33 cellular contexts compared by ENCODE assay signal in genomic region chr1:69404486-69404885, GRCh38.
"Had no signal": no experiment of that assay in that cellular context is flagged by ENCODE, and none has a peak within 500 bp of the region (broad histone marks: within the 10 kb centered on the region; RNA-seq: fewer than 3 reads in every experiment).

No MANE protein-coding gene starts in this region.

- H3K36me3 ChIP-seq: adrenal gland, brain microvascular endothelial cell, colonic mucosa, gastrocnemius medialis, heart left ventricle had no signal

- H3K4me1 ChIP-seq: adrenal gland, colonic mucosa, foreskin keratinocyte, gastrocnemius medialis, heart left ventricle had no signal

- ATAC-seq: activated CD4-positive, alpha-beta T cell treated with anti-CD3 and anti-CD28 coated beads for 36 hours; activated CD8-positive, alpha-beta memory T cell treated with anti-CD3 and anti-CD28 coated beads, Interleukin-2, amount 10 ng/mL, durations not matched to agents 7 days and 5 days; activated CD8-positive, alpha-beta T cell treated with anti-CD3 and anti-CD28 coated beads, Interleukin-2, amount 10 ng/mL, durations not matched to agents 7 days and 5 days; activated naive CD8-positive, alpha-beta T cell treated with anti-CD3 and anti-CD28 coated beads, Interleukin-2, amount 50 U/mL, for 24 hours; esophagus mucosa; gastrocnemius medialis; heart left ventricle; T-cell had no signal

- H3K27ac ChIP-seq: adrenal gland, colonic mucosa, foreskin keratinocyte, gastrocnemius medialis, heart left ventricle had no signal

- DNase-seq: activated CD4-positive, alpha-beta memory T cell treated with anti-CD3 and anti-CD28 coated beads for 36 hours; activated CD4-positive, alpha-beta T cell treated with anti-CD3 and anti-CD28 coated beads for 36 hours; activated CD4-positive, alpha-beta T cell treated with anti-CD3 and anti-CD28 coated beads, Interleukin-2, amount 10 ng/mL, durations not matched to agents 24 days and 14 days; activated CD4-positive, CD25-positive, alpha-beta regulatory T cell; activated CD4-positive, CD25-positive, alpha-beta regulatory T cell treated with anti-CD3 and anti-CD28 coated beads, Interleukin-2, amount 50 U/mL, for 72 hours; activated CD8-positive, alpha-beta memory T cell treated with anti-CD3 and anti-CD28 coated beads, Interleukin-2, amount 10 ng/mL, durations not matched to agents 7 days and 5 days; activated CD8-positive, alpha-beta memory T cell treated with anti-CD3 and anti-CD28 coated beads, Interleukin-2, amount 50 U/mL, for 4 hours; activated CD8-positive, alpha-beta T cell treated with anti-CD3 and anti-CD28 coated beads, Interleukin-2, amount 10 ng/mL, durations not matched to agents 7 days and 5 days; activated effector memory CD4-positive, alpha-beta T cell treated with anti-CD3 and anti-CD28 coated beads, Interleukin-2, amount 50 U/mL, for 16 hours; activated naive CD4-positive, alpha-beta T cell treated with anti-CD3 and anti-CD28 coated beads for 36 hours; activated naive CD8-positive, alpha-beta T cell treated with anti-CD3 and anti-CD28 coated beads for 36 hours; activated naive CD8-positive, alpha-beta T cell treated with anti-CD3 and anti-CD28 coated beads, Interleukin-2, amount 50 U/mL, for 24 hours; activated T-cell treated with anti-CD3 and anti-CD28 coated beads, Interleukin-2, amount 50 U/mL, for 1 hour; activated T-cell treated with anti-CD3 and anti-CD28 coated beads, Interleukin-2, amount 50 U/mL, for 48 hours; adrenal gland; amygdala; aorta; caudate nucleus; colonic mucosa; effector CD8-positive, alpha-beta T cell; gastrocnemius medialis; glutamatergic neuron; heart left ventricle; T-cell; T1000 had no signal

- H3K27me3 ChIP-seq: adrenal gland, brain microvascular endothelial cell, colonic mucosa, foreskin keratinocyte, gastrocnemius medialis, heart left ventricle had no signal

- H3K4me3 ChIP-seq: adrenal gland, colonic mucosa, gastrocnemius medialis, heart left ventricle had no signal

- H3K4me1 Mint-ChIP-seq: activated CD4-positive, alpha-beta T cell treated with anti-CD3 and anti-CD28 coated beads for 36 hours; activated CD4-positive, alpha-beta T cell treated with anti-CD3 and anti-CD28 coated beads, Interleukin-2, amount 10 ng/mL, durations not matched to agents 24 days and 14 days; activated CD8-positive, alpha-beta memory T cell treated with anti-CD3 and anti-CD28 coated beads, Interleukin-2, amount 10 ng/mL, durations not matched to agents 7 days and 5 days; activated naive CD4-positive, alpha-beta T cell treated with anti-CD3 and anti-CD28 coated beads, Interleukin-2, amount 50 U/mL, for 24 hours; activated naive CD8-positive, alpha-beta T cell treated with anti-CD3 and anti-CD28 coated beads for 36 hours; activated naive CD8-positive, alpha-beta T cell treated with anti-CD3 and anti-CD28 coated beads, Interleukin-2, amount 50 U/mL, for 24 hours; T-cell had no signal

- H3K27me3 Mint-ChIP-seq: activated CD4-positive, alpha-beta memory T cell treated with anti-CD3 and anti-CD28 coated beads for 36 hours; activated CD4-positive, alpha-beta T cell treated with anti-CD3 and anti-CD28 coated beads for 36 hours; activated CD4-positive, alpha-beta T cell treated with anti-CD3 and anti-CD28 coated beads, Interleukin-2, amount 10 ng/mL, durations not matched to agents 24 days and 14 days; activated CD8-positive, alpha-beta memory T cell treated with anti-CD3 and anti-CD28 coated beads, Interleukin-2, amount 10 ng/mL, durations not matched to agents 7 days and 5 days; activated naive CD4-positive, alpha-beta T cell treated with anti-CD3 and anti-CD28 coated beads, Interleukin-2, amount 50 U/mL, for 24 hours; activated naive CD8-positive, alpha-beta T cell treated with anti-CD3 and anti-CD28 coated beads for 36 hours; activated naive CD8-positive, alpha-beta T cell treated with anti-CD3 and anti-CD28 coated beads, Interleukin-2, amount 50 U/mL, for 24 hours; T-cell had no signal

- H3K36me3 Mint-ChIP-seq: activated CD4-positive, alpha-beta memory T cell treated with anti-CD3 and anti-CD28 coated beads for 36 hours; activated CD8-positive, alpha-beta memory T cell treated with anti-CD3 and anti-CD28 coated beads, Interleukin-2, amount 10 ng/mL, durations not matched to agents 7 days and 5 days; activated naive CD4-positive, alpha-beta T cell treated with anti-CD3 and anti-CD28 coated beads, Interleukin-2, amount 50 U/mL, for 24 hours; activated naive CD8-positive, alpha-beta T cell treated with anti-CD3 and anti-CD28 coated beads for 36 hours; T-cell had no signal

- H3K9me3 ChIP-seq: adrenal gland, colonic mucosa, gastrocnemius medialis had no signal

- H3K4me3 Mint-ChIP-seq: activated CD4-positive, alpha-beta memory T cell treated with anti-CD3 and anti-CD28 coated beads for 36 hours; activated CD4-positive, alpha-beta T cell treated with anti-CD3 and anti-CD28 coated beads for 36 hours; activated CD4-positive, alpha-beta T cell treated with anti-CD3 and anti-CD28 coated beads, Interleukin-2, amount 10 ng/mL, durations not matched to agents 24 days and 14 days; activated CD8-positive, alpha-beta memory T cell treated with anti-CD3 and anti-CD28 coated beads, Interleukin-2, amount 10 ng/mL, durations not matched to agents 7 days and 5 days; activated CD8-positive, alpha-beta T cell treated with anti-CD3 and anti-CD28 coated beads, Interleukin-2, amount 10 ng/mL, durations not matched to agents 7 days and 5 days; activated naive CD4-positive, alpha-beta T cell treated with anti-CD3 and anti-CD28 coated beads for 36 hours; activated naive CD4-positive, alpha-beta T cell treated with anti-CD3 and anti-CD28 coated beads, Interleukin-2, amount 50 U/mL, for 24 hours; activated naive CD8-positive, alpha-beta T cell treated with anti-CD3 and anti-CD28 coated beads for 36 hours; activated naive CD8-positive, alpha-beta T cell treated with anti-CD3 and anti-CD28 coated beads, Interleukin-2, amount 50 U/mL, for 24 hours; activated T-helper 1 cell treated with anti-CD3 and anti-CD28 coated beads, Interleukin-12 subunit alpha, Interleukin-12 subunit beta, Interleukin-2, Interleukin-4 antibody, amounts not matched to agents 30 ng/mL and 10 ng/mL and 1 ng/mL, durations not matched to agents 14 hours and 24 hours and 36 hours; T-cell; T-helper 1 cell treated with Interleukin-12 subunit alpha and Interleukin-12 subunit beta and Interleukin-4 antibody, amounts not matched to agents 30 μg/mL and 1 μg/mL, for 36 hours; T-helper 2 cell treated with Interferon-gamma antibody and Interleukin-4, amounts not matched to agents 5 μg/mL and 100 μg/mL, for 36 hours had no signal

- H3K9me3 Mint-ChIP-seq: activated T-helper 1 cell treated with anti-CD3 and anti-CD28 coated beads, Interleukin-12 subunit alpha, Interleukin-12 subunit beta, Interleukin-2, Interleukin-4 antibody, amounts not matched to agents 30 ng/mL and 10 ng/mL and 1 ng/mL, durations not matched to agents 14 hours and 24 hours and 36 hours; activated T-helper 2 cell treated with anti-CD3 and anti-CD28 coated beads, Interferon-gamma antibody, Interleukin-2, Interleukin-4, amounts not matched to agents 10 μg/mL and 5 μg/mL and 100 μg/mL, durations not matched to agents 14 hours and 24 hours and 36 hours; T-helper 1 cell treated with Interleukin-12 subunit alpha and Interleukin-12 subunit beta and Interleukin-4 antibody, amounts not matched to agents 30 μg/mL and 1 μg/mL, for 36 hours had no signal

- H3K27ac Mint-ChIP-seq: activated CD4-positive, alpha-beta memory T cell treated with anti-CD3 and anti-CD28 coated beads for 36 hours; activated CD4-positive, alpha-beta T cell treated with anti-CD3 and anti-CD28 coated beads for 36 hours; activated CD4-positive, alpha-beta T cell treated with anti-CD3 and anti-CD28 coated beads, Interleukin-2, amount 10 ng/mL, durations not matched to agents 24 days and 14 days; activated CD8-positive, alpha-beta memory T cell treated with anti-CD3 and anti-CD28 coated beads, Interleukin-2, amount 10 ng/mL, durations not matched to agents 7 days and 5 days; activated CD8-positive, alpha-beta T cell treated with anti-CD3 and anti-CD28 coated beads, Interleukin-2, amount 10 ng/mL, durations not matched to agents 7 days and 5 days; activated naive CD4-positive, alpha-beta T cell treated with anti-CD3 and anti-CD28 coated beads for 36 hours; activated naive CD4-positive, alpha-beta T cell treated with anti-CD3 and anti-CD28 coated beads, Interleukin-2, amount 50 U/mL, for 24 hours; activated naive CD8-positive, alpha-beta T cell treated with anti-CD3 and anti-CD28 coated beads for 36 hours; activated naive CD8-positive, alpha-beta T cell treated with anti-CD3 and anti-CD28 coated beads, Interleukin-2, amount 50 U/mL, for 24 hours; activated T-helper 1 cell treated with anti-CD3 and anti-CD28 coated beads, Interleukin-12 subunit alpha, Interleukin-12 subunit beta, Interleukin-2, Interleukin-4 antibody, amounts not matched to agents 30 ng/mL and 10 ng/mL and 1 ng/mL, durations not matched to agents 14 hours and 24 hours and 36 hours; activated T-helper 2 cell treated with anti-CD3 and anti-CD28 coated beads, Interferon-gamma antibody, Interleukin-2, Interleukin-4, amounts not matched to agents 10 μg/mL and 5 μg/mL and 100 μg/mL, durations not matched to agents 14 hours and 24 hours and 36 hours; T-cell; T-helper 1 cell treated with Interleukin-12 subunit alpha and Interleukin-12 subunit beta and Interleukin-4 antibody, amounts not matched to agents 30 μg/mL and 1 μg/mL, for 36 hours; T-helper 2 cell treated with Interferon-gamma antibody and Interleukin-4, amounts not matched to agents 5 μg/mL and 100 μg/mL, for 36 hours had no signal
